Comparison of ENCODE assay signal across 24 cellular contexts in genomic region chr9:107439991-107440456, GRCh38. TPM values are rescaled to one million over a fixed set of nuclear protein-coding genes. Genes with fewer than 3 reads are reported as not detected.
DNase-seq lines count a peak whose midpoint lies in the region; ATAC-seq, FAIRE-seq and TF ChIP-seq lines count a peak whose summit lies in the region.
"Had no signal": no experiment of that assay in that cellular context is flagged by ENCODE, and none has a peak within 500 bp of the region (broad histone marks: within the 10 kb centered on the region; RNA-seq: fewer than 3 reads in every experiment).

No MANE protein-coding gene starts in this region.

- no peak for FAIRE-seq in kidney (lab: Jason Lieb, UNC)
- FAIRE-seq: endometrium, GM12891 had no signal

- peak overlapping the region; percentile 57 for H3K27ac ChIP-seq in C4-2B
- no peak overlapping the region for H3K27ac ChIP-seq in kidney (ENCODE audit: low read depth in 2 of 2, low read length in 2 of 2)
- H3K27ac ChIP-seq: KMS-11, sigmoid colon, thoracic aorta, uterus had no signal

- peak; percentile 34 for ATAC-seq in left colon
- ATAC-seq: stimulated activated naive CD8-positive, alpha-beta T cell treated with anti-CD3 and anti-CD28 coated beads, Interleukin-15, Interleukin-2, amounts not matched to agents 100 U/mL and 50 U/mL, for 24 hours had no signal

- H3K27me3 ChIP-seq in NT2/D1 (ENCODE audit: insufficient read depth, insufficient read length): no peaks in the 10 kb centered on the region
- H3K27me3 ChIP-seq: sigmoid colon, uterus had no signal

- H3K9ac ChIP-seq in NT2/D1 (ENCODE audit: insufficient read length, low read depth) (no peak overlapping the region), kidney (ENCODE audit: low read length in 2 of 2) (no peak overlapping the region)
- H3K9ac ChIP-seq: KMS-11 had no signal

- no peak overlapping the region for H3K4me3 ChIP-seq in NT2/D1 (ENCODE audit: insufficient read length, low read depth)
- no peak overlapping the region for H3K4me3 ChIP-seq in kidney (ENCODE audit: low read length in 2 of 2)
- H3K4me3 ChIP-seq: sigmoid colon, thoracic aorta, uterus had no signal

- peak; percentile 26 for DNase-seq in DMS153 treated with DMSO at 0.1 percent for 48 hours (lab: John Stamatoyannopoulos, UW; ENCODE audit: unreplicated experiment)
- peak; percentile 28 for DNase-seq in NT2/D1 (ENCODE audit: low read depth, low spot score)
- DNase-seq in left colon: no peak
- no peak for DNase-seq in glomerular visceral epithelial cell (ENCODE audit: extremely low spot score)
- no peak for DNase-seq in kidney
- no peak for DNase-seq in NOMO-1 (lab: John Stamatoyannopoulos, UW; ENCODE audit: unreplicated experiment in 2 of 2)
- DNase-seq: activated B cell treated with CpG ODN at 0.5 μM for 24 hours; activated naive CD4-positive, alpha-beta T cell treated with anti-CD3 and anti-CD28 coated beads, Interleukin-2, amount 50 U/mL, for 16 hours; anterior cingulate cortex; caudate nucleus; DMS79 treated with DMSO at 0.1 percent for 48 hours; kidney glomerular epithelial cell; NCI-H1694; SHP77; sigmoid colon; stimulated activated CD4-positive, alpha-beta T cell treated with anti-CD3 and anti-CD28 coated beads, Interleukin-15, amount 100 ng/mL, for 24 hours; stimulated activated naive CD8-positive, alpha-beta T cell treated with anti-CD3 and anti-CD28 coated beads, Interleukin-15, Interleukin-2, amounts not matched to agents 100 U/mL and 50 U/mL, for 24 hours; T-helper 9 cell; uterus had no signal

- no peaks in the 10 kb centered on the region for H3K36me3 ChIP-seq in NT2/D1 (ENCODE audit: insufficient read depth, insufficient read length, low read length)
- no peaks in the 10 kb centered on the region for H3K36me3 ChIP-seq in kidney (ENCODE audit: control insufficient read depth in 1 of 2, insufficient read depth in 2 of 2, low read length in 2 of 2)
- H3K36me3 ChIP-seq: sigmoid colon, thoracic aorta, uterus had no signal

- H3K9me3 ChIP-seq in NT2/D1 (ENCODE audit: insufficient read depth, low read length) (no peaks in the 10 kb centered on the region), kidney (ENCODE audit: control insufficient read depth in 1 of 2, low read length in 2 of 2) (no peaks in the 10 kb centered on the region)
- H3K9me3 ChIP-seq: sigmoid colon, thoracic aorta, uterus had no signal

- H3K4me1 ChIP-seq in NT2/D1 (ENCODE audit: insufficient read depth, insufficient read length): peaks cover 9% of the 10 kb centered on the region
- no peaks in the 10 kb centered on the region for H3K4me1 ChIP-seq in kidney (ENCODE audit: control insufficient read depth in 1 of 2, insufficient read depth in 1 of 2, low read depth in 1 of 2, low read length in 2 of 2)
- H3K4me1 ChIP-seq: sigmoid colon, uterus had no signal

- intact Hi-C loops in left colon (cut with DNase I, micrococcal nuclease) (no loop called here), kidney (cut with DNase I) (no loop called here)

- TF ChIP-seq CTCF in C4-2B (conservative IDR thresholded peaks at IDR 0.05): no peak
- TF ChIP-seq CTCF in kidney (IDR thresholded peaks at IDR 0.05; ENCODE audit: borderline replicate concordance, extremely low read depth, insufficient read depth): no peak

RNA-seq across cellular contexts. Expression of gene KLF4, which starts 49.5 kb away (rescaled TPM):
- total RNA-seq in left colon (100 to 1,000 TPM; 481 to 507 TPM), kidney (69.4 TPM)
- polyA plus RNA-seq in kidney (ENCODE audit: insufficient read depth, low read depth, low replicate concordance): 13.5 TPM

Comparison
In these comparisons a context has a peak if more than half of its experiments do, and no peak if none do; other contexts are left out.
1. DNase-seq: peak in DMS153 treated with DMSO at 0.1 percent for 48 hours (single experiment) and NT2/D1 (single experiment); none in left colon (0 of 2), glomerular visceral epithelial cell (single experiment), kidney (single experiment) and NOMO-1 (0 of 2).